ENCODE assay signal across 14 cellular contexts in the genomic region with DNA sequence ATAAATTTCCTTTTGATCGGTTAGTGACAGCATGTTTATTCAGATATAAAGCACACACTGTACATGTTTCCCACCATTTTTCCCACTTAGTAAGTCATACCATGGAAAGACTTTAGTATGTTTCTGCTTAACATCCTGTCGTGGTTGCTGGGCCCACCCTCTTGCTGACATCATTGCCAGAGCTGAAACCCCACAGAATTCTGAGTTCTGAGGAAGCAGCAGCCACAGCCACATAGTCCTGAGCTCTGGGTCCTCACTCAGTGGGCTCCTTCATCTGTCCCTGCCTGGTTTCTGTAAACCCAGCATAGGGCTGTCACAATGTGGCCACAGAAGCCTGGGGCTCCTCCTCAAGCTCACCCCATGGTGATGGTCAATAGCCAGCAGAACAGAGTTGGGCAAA.
DNase-seq lines count a peak whose midpoint lies in the region; ATAC-seq and TF ChIP-seq lines count a peak whose summit lies in the region.
"Had no signal": no experiment of that assay in that cellular context is flagged by ENCODE, and none has a peak within 500 bp of the region (broad histone marks: within the 10 kb centered on the region; RNA-seq: fewer than 3 reads in every experiment).

No MANE protein-coding gene starts in this region.

- H3K9me3 ChIP-seq in SJSA1 (replicated peaks) (no peaks in the 10 kb centered on the region), trophoblast cell (ENCODE audit: insufficient read depth, low read depth, low read length) (no peaks in the 10 kb centered on the region)
- H3K9me3 ChIP-seq: esophagus muscularis mucosa had no signal

- ATAC-seq in activated T-cell treated with anti-CD3 and anti-CD28 coated beads, Interleukin-2, amount 50 U/mL, for 4 hours = peak; percentile 16 to 18
- ATAC-seq in GM21825 (IDR thresholded peaks at IDR 0.05; ENCODE audit: unreplicated experiment) (peak; percentile 52), WTC11 (no peak), HG03378 (IDR thresholded peaks at IDR 0.05; ENCODE audit: unreplicated experiment) (no peak)

- no peaks in the 10 kb centered on the region for H3K4me1 Mint-ChIP-seq in activated T-cell treated with anti-CD3 and anti-CD28 coated beads, Interleukin-2, amount 50 U/mL, for 4 hours (ENCODE audit: low read depth)
- peaks cover 18% of the 10 kb centered on the region for H3K4me1 Mint-ChIP-seq in activated T-cell treated with anti-CD3 and anti-CD28 coated beads, Interleukin-2, amount 50 U/mL, for 24 hours (ENCODE audit: low read depth)
- no peaks in the 10 kb centered on the region for H3K4me1 Mint-ChIP-seq in WTC11

- no peak for TF ChIP-seq CTCF in WTC11 (IDR thresholded peaks at IDR 0.05)

- H3K4me3 Mint-ChIP-seq in activated T-cell treated with anti-CD3 and anti-CD28 coated beads, Interleukin-2, amount 50 U/mL, for 4 hours = no peak overlapping the region
- H3K4me3 Mint-ChIP-seq in activated T-cell treated with anti-CD3 and anti-CD28 coated beads, Interleukin-2, amount 50 U/mL, for 24 hours = no peak overlapping the region
- H3K4me3 Mint-ChIP-seq in WTC11 = no peak overlapping the region

- peak overlapping the region; percentile 77 for H4K91ac ChIP-seq in trophoblast cell (ENCODE audit: low read depth, low read length)

- peak overlapping the region; percentile 62 for H3K18ac ChIP-seq in trophoblast cell (ENCODE audit: low read length)

- H3K27ac ChIP-seq in SJSA1 (0 out of 2 replicates have a peak overlapping the region, but pooled peaks have one; percentile 12), trophoblast cell (ENCODE audit: low read depth, low read length) (peak overlapping the region; percentile 54)
- H3K27ac ChIP-seq: BLaER1, esophagus muscularis mucosa had no signal

- H3K36me3 Mint-ChIP-seq in activated T-cell treated with anti-CD3 and anti-CD28 coated beads, Interleukin-2, amount 50 U/mL, for 4 hours (ENCODE audit: insufficient read depth) = no peaks in the 10 kb centered on the region
- no peaks in the 10 kb centered on the region for H3K36me3 Mint-ChIP-seq in activated T-cell treated with anti-CD3 and anti-CD28 coated beads, Interleukin-2, amount 50 U/mL, for 24 hours (ENCODE audit: low read depth)
- H3K36me3 Mint-ChIP-seq in WTC11 = no peaks in the 10 kb centered on the region

- peak overlapping the region; percentile 23 for H3K4ac ChIP-seq in trophoblast cell (ENCODE audit: low read depth, low read length)

- H4K8ac ChIP-seq in trophoblast cell (ENCODE audit: low read depth, low read length) = peak overlapping the region; percentile 67

- H3K4me2 ChIP-seq in trophoblast cell (ENCODE audit: low read length) = no peak overlapping the region
- H3K4me2 ChIP-seq: BLaER1 had no signal

- peak overlapping the region; percentile 67 for H2BK5ac ChIP-seq in trophoblast cell (ENCODE audit: low read depth, low read length, poor library complexity)

- H2BK12ac ChIP-seq in trophoblast cell (ENCODE audit: low read length) = peak overlapping the region; percentile 88

- H3K4me1 ChIP-seq in SJSA1 (replicated peaks) (peaks cover 27% of the 10 kb centered on the region), trophoblast cell (ENCODE audit: control insufficient read depth in 1 of 2, insufficient read depth in 2 of 2, low read length in 2 of 2) (peaks cover 8 to 9% of the 10 kb centered on the region in 2 experiments)

- DNase-seq in activated T-cell treated with anti-CD3 and anti-CD28 coated beads, Interleukin-2, amount 50 U/mL, for 4 hours = no peak
- DNase-seq in activated T-cell treated with anti-CD3 and anti-CD28 coated beads, Interleukin-2, amount 50 U/mL, for 24 hours = no peak
- DNase-seq in SJSA1 (ENCODE audit: low read depth in 1 of 2, low spot score in 2 of 2) (no peak), trophoblast cell (no peak), WTC11 (ENCODE audit: low spot score) (no peak), NOMO-1 treated with dmso at 0.1 percent for 144 hours (lab: John Stamatoyannopoulos, UW; ENCODE audit: unreplicated experiment) (no peak)
- DNase-seq: activated gamma-delta T cell; cerebellar nuclear complex; KG1; stimulated activated naive CD4-positive, alpha-beta T cell had no signal

- H2AK5ac ChIP-seq in trophoblast cell (ENCODE audit: low read length) = peak overlapping the region; percentile 84

- no CpG with 5 or more reads among the region's 2 CpGs for WGBS in trophoblast cell (ENCODE audit: extremely low coverage, insufficient coverage, insufficient read length)

- H3K23ac ChIP-seq in trophoblast cell (ENCODE audit: low read length) = no peak overlapping the region

- POLR2A ChIA-PET in WTC11 (lab: Charles Lee) = no interaction called here

- H3K9me3 Mint-ChIP-seq in activated T-cell treated with anti-CD3 and anti-CD28 coated beads, Interleukin-2, amount 50 U/mL, for 4 hours = no peaks in the 10 kb centered on the region
- no peaks in the 10 kb centered on the region for H3K9me3 Mint-ChIP-seq in activated T-cell treated with anti-CD3 and anti-CD28 coated beads, Interleukin-2, amount 50 U/mL, for 24 hours
- peaks cover 7% of the 10 kb centered on the region for H3K9me3 Mint-ChIP-seq in WTC11

- peaks cover 10% of the 10 kb centered on the region for H3K79me1 ChIP-seq in trophoblast cell (ENCODE audit: low read length)

- CTCF ChIA-PET in WTC11 (lab: Charles Lee) = interaction anchor here (1.4 kb wide), 1 partner anchor 427 kb away, joined by 3 read pairs; no protein-coding TSS in a partner anchor

- H2AFZ ChIP-seq in trophoblast cell (ENCODE audit: insufficient read depth, low read length, poor library complexity) = no peak overlapping the region

- H3K79me2 ChIP-seq in trophoblast cell (ENCODE audit: control insufficient read depth, insufficient read depth, low read length, poor library complexity) = no peaks in the 10 kb centered on the region

- peaks cover 6% of the 10 kb centered on the region for H3K27me3 Mint-ChIP-seq in activated T-cell treated with anti-CD3 and anti-CD28 coated beads, Interleukin-2, amount 50 U/mL, for 4 hours (ENCODE audit: low read depth)
- H3K27me3 Mint-ChIP-seq in activated T-cell treated with anti-CD3 and anti-CD28 coated beads, Interleukin-2, amount 50 U/mL, for 24 hours = peaks cover 26% of the 10 kb centered on the region
- H3K27me3 Mint-ChIP-seq in WTC11 (ENCODE audit: low read depth) = no peaks in the 10 kb centered on the region; the same call in 1 of the 2 replicates

- H2BK120ac ChIP-seq in trophoblast cell (ENCODE audit: insufficient read depth, low read length, poor library complexity) = peak overlapping the region; percentile 57

- H3K4me3 ChIP-seq in SJSA1 (no peak overlapping the region), trophoblast cell (ENCODE audit: low read depth, low read length) (no peak overlapping the region)
- H3K4me3 ChIP-seq: BLaER1, esophagus muscularis mucosa had no signal

- no peak overlapping the region for H3K27ac Mint-ChIP-seq in activated T-cell treated with anti-CD3 and anti-CD28 coated beads, Interleukin-2, amount 50 U/mL, for 24 hours
- H3K27ac Mint-ChIP-seq in WTC11 = no peak overlapping the region

- peak overlapping the region; percentile 29 for H3K14ac ChIP-seq in trophoblast cell (ENCODE audit: low read length)

- H3K27me3 ChIP-seq in SJSA1 (replicated peaks) = no peaks in the 10 kb centered on the region
- H3K27me3 ChIP-seq in trophoblast cell (ENCODE audit: insufficient read depth, low read length) = no peaks in the 10 kb centered on the region
- H3K27me3 ChIP-seq: BLaER1, esophagus muscularis mucosa had no signal

- no peak overlapping the region for H3K9ac ChIP-seq in trophoblast cell (ENCODE audit: low read length)
- H3K9ac ChIP-seq: BLaER1 had no signal

- H3K36me3 ChIP-seq in SJSA1 (no peaks in the 10 kb centered on the region), trophoblast cell (ENCODE audit: control insufficient read depth in 1 of 2, insufficient read depth in 2 of 2, low read length in 2 of 2) (no peaks in the 10 kb centered on the region)
- H3K36me3 ChIP-seq: BLaER1, esophagus muscularis mucosa had no signal

- no peak overlapping the region for H4K12ac ChIP-seq in trophoblast cell (ENCODE audit: low read depth, low read length)

TF ChIP-seq in WTC11, 78 proteins besides CTCF, POLR2A, EP300 and RAD21 (continues in another document):
- TF ChIP-seq, protein P1, sequence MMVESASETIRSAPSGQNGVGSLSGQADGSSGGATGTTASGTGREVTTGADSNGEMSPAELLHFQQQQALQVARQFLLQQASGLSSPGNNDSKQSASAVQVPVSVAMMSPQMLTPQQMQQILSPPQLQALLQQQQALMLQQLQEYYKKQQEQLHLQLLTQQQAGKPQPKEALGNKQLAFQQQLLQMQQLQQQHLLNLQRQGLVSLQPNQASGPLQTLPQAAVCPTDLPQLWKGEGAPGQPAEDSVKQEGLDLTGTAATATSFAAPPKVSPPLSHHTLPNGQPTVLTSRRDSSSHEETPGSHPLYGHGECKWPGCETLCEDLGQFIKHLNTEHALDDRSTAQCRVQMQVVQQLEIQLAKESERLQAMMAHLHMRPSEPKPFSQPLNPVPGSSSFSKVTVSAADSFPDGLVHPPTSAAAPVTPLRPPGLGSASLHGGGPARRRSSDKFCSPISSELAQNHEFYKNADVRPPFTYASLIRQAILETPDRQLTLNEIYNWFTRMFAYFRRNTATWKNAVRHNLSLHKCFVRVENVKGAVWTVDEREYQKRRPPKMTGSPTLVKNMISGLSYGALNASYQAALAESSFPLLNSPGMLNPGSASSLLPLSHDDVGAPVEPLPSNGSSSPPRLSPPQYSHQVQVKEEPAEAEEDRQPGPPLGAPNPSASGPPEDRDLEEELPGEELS (CRISPR knock-in tag; IDR thresholded peaks at IDR 0.05) = no peak
- no peak for TF ChIP-seq ESRRA (CRISPR knock-in tag; IDR thresholded peaks at IDR 0.05; ENCODE audit: borderline replicate concordance)
- TF ChIP-seq, protein P2, sequence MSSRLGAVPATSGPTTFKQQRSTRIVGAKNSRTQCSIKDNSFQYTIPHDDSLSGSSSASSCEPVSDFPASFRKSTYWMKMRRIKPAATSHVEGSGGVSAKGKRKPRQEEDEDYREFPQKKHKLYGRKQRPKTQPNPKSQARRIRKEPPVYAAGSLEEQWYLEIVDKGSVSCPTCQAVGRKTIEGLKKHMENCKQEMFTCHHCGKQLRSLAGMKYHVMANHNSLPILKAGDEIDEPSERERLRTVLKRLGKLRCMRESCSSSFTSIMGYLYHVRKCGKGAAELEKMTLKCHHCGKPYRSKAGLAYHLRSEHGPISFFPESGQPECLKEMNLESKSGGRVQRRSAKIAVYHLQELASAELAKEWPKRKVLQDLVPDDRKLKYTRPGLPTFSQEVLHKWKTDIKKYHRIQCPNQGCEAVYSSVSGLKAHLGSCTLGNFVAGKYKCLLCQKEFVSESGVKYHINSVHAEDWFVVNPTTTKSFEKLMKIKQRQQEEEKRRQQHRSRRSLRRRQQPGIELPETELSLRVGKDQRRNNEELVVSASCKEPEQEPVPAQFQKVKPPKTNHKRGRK (CRISPR knock-in tag; IDR thresholded peaks at IDR 0.05; ENCODE audit: borderline replicate concordance) = no peak
- no peak for TF ChIP-seq TEAD4 (CRISPR knock-in tag; IDR thresholded peaks at IDR 0.05)

Comparison
In these comparisons a context has a peak if more than half of its experiments do, and no peak if none do; other contexts are left out.
1. ATAC-seq: peak in activated T-cell treated with anti-CD3 and anti-CD28 coated beads, Interleukin-2, amount 50 U/mL, for 4 hours (2 of 2) and GM21825 (single experiment); none in WTC11 (single experiment) and HG03378 (single experiment).